Comparison of ENCODE assay signal across 1 cellular context in the genomic region with DNA sequence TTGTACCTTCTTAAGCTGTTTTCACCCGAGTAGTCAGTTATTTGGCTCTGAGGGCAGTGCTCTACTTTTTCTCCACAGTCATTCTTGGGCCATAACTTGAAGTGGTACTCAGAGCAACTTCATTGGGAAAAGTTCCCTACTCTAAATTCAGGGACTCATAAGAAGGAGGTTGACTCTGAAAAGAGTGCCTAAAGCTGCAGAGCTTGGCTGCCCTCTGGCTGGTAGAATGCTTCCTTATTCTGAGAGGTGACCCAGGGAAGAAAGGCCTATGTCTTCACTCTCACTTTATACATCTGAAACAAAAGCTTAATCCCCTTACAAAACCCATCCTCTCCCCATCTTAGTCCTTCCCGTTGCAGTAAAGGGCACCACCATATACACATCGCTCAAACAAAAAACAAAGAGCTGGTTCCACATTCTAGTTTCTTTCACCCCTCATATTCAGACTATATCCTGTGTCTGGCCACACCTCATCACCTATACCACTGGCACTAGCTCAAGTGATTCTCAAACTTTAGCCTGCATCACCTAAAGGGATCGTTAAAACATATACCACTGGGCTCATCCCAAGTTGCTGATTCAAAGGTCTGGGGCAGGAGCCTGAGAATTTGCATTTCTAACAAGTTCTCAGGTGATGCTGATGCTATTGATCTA.
TF ChIP-seq lines count a peak whose summit lies in the region.

No MANE protein-coding gene starts in this region.

TF ChIP-seq in K562, 482 proteins besides CTCF, POLR2A, EP300 and RAD21:
- no peak for TF ChIP-seq CTBP1 (IDR thresholded peaks at IDR 0.05; ENCODE audit: borderline replicate concordance)
- TF ChIP-seq DACH1 (IDR thresholded peaks at IDR 0.05; ENCODE audit: partially characterized antibody) = no peak
- TF ChIP-seq, protein P1, sequence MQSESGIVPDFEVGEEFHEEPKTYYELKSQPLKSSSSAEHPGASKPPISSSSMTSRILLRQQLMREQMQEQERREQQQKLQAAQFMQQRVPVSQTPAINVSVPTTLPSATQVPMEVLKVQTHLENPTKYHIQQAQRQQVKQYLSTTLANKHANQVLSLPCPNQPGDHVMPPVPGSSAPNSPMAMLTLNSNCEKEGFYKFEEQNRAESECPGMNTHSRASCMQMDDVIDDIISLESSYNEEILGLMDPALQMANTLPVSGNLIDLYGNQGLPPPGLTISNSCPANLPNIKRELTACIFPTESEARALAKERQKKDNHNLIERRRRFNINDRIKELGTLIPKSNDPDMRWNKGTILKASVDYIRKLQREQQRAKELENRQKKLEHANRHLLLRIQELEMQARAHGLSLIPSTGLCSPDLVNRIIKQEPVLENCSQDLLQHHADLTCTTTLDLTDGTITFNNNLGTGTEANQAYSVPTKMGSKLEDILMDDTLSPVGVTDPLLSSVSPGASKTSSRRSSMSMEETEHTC (IDR thresholded peaks at IDR 0.05) = no peak
- TF ChIP-seq, protein P2, sequence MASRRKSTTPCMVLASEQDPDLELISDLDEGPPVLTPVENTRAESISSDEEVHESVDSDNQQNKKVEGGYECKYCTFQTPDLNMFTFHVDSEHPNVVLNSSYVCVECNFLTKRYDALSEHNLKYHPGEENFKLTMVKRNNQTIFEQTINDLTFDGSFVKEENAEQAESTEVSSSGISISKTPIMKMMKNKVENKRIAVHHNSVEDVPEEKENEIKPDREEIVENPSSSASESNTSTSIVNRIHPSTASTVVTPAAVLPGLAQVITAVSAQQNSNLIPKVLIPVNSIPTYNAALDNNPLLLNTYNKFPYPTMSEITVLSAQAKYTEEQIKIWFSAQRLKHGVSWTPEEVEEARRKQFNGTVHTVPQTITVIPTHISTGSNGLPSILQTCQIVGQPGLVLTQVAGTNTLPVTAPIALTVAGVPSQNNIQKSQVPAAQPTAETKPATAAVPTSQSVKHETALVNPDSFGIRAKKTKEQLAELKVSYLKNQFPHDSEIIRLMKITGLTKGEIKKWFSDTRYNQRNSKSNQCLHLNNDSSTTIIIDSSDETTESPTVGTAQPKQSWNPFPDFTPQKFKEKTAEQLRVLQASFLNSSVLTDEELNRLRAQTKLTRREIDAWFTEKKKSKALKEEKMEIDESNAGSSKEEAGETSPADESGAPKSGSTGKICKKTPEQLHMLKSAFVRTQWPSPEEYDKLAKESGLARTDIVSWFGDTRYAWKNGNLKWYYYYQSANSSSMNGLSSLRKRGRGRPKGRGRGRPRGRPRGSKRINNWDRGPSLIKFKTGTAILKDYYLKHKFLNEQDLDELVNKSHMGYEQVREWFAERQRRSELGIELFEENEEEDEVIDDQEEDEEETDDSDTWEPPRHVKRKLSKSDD (conservative IDR thresholded peaks at IDR 0.05; ENCODE audit: low read length) = no peak
- no peak for TF ChIP-seq EGR1 (conservative IDR thresholded peaks at IDR 0.05)
